In genomic region chr20:33277471-33278441, GRCh38 we compare ENCODE assay signal across 21 cellular contexts. TPM values are rescaled to one million over a fixed set of nuclear protein-coding genes. Genes with fewer than 3 reads are reported as not detected.
A peak's percentile ranks its signal among the peaks of the same experiment; 100 is the strongest.
DNase-seq lines count a peak whose midpoint lies in the region; ATAC-seq lines count a peak whose summit lies in the region.
"Had no signal": no experiment of that assay in that cellular context is flagged by ENCODE, and none has a peak within 500 bp of the region (broad histone marks: within the 10 kb centered on the region; RNA-seq: fewer than 3 reads in every experiment).

No MANE protein-coding gene starts in this region.

- H3K9me3 Mint-ChIP-seq in activated CD8-positive, alpha-beta memory T cell treated with anti-CD3 and anti-CD28 coated beads, Interleukin-2, amount 10 ng/mL, durations not matched to agents 7 days and 5 days (ENCODE audit: low read depth), result no peaks in the 10 kb centered on the region
- no peaks in the 10 kb centered on the region for H3K9me3 Mint-ChIP-seq in activated naive CD4-positive, alpha-beta T cell treated with anti-CD3 and anti-CD28 coated beads, Interleukin-2, amount 50 U/mL, for 72 hours
- no peaks in the 10 kb centered on the region for H3K9me3 Mint-ChIP-seq in stimulated activated naive B cell treated with anti-CD40 and anti-IgM and Interleukin-4, amounts not matched to agents 10 μg/mL and 1 μg/mL and 100 μg/mL, for 72 hours
- H3K9me3 Mint-ChIP-seq: activated naive CD4-positive, alpha-beta T cell treated with anti-CD3 and anti-CD28 coated beads, Interleukin-2, amount 50 U/mL, for 24 hours; CD4-positive, alpha-beta T cell; natural killer cell treated with Interleukin-12 subunit alpha and Interleukin-12 subunit beta and Interleukin-15 and Interleukin-18, amount 100 ng/mL, for 72 hours; T-helper 2 cell treated with Interferon-gamma antibody and Interleukin-4, amounts not matched to agents 5 μg/mL and 100 μg/mL, for 36 hours had no signal

- H3K36me3 Mint-ChIP-seq in activated CD8-positive, alpha-beta memory T cell treated with anti-CD3 and anti-CD28 coated beads, Interleukin-2, amount 10 ng/mL, durations not matched to agents 7 days and 5 days, result no peaks in the 10 kb centered on the region
- no peaks in the 10 kb centered on the region for H3K36me3 Mint-ChIP-seq in activated naive CD4-positive, alpha-beta T cell treated with anti-CD3 and anti-CD28 coated beads, Interleukin-2, amount 50 U/mL, for 72 hours
- no peaks in the 10 kb centered on the region for H3K36me3 Mint-ChIP-seq in stimulated activated naive B cell treated with anti-CD40 and anti-IgM and Interleukin-4, amounts not matched to agents 10 μg/mL and 1 μg/mL and 100 μg/mL, for 72 hours
- H3K36me3 Mint-ChIP-seq: activated naive CD4-positive, alpha-beta T cell treated with anti-CD3 and anti-CD28 coated beads, Interleukin-2, amount 50 U/mL, for 24 hours; natural killer cell treated with Interleukin-12 subunit alpha and Interleukin-12 subunit beta and Interleukin-15 and Interleukin-18, amount 100 ng/mL, for 72 hours had no signal

- no peak for ATAC-seq in activated CD8-positive, alpha-beta memory T cell treated with anti-CD3 and anti-CD28 coated beads, Interleukin-2, amount 10 ng/mL, durations not matched to agents 7 days and 5 days
- ATAC-seq in activated naive CD4-positive, alpha-beta T cell treated with anti-CD3 and anti-CD28 coated beads, Interleukin-2, amount 50 U/mL, for 72 hours, result no peak
- no peak for ATAC-seq in stimulated activated naive B cell treated with anti-CD40 and anti-IgM and Interleukin-4, amounts not matched to agents 10 μg/mL and 1 μg/mL and 100 μg/mL, for 72 hours (replicated peaks)
- ATAC-seq: activated CD4-positive, alpha-beta T cell treated with anti-CD3 and anti-CD28 coated beads for 36 hours; natural killer cell treated with Interleukin-12 subunit alpha and Interleukin-12 subunit beta and Interleukin-15 and Interleukin-18, amount 100 ng/mL, for 72 hours had no signal

- CTCF ChIA-PET in activated CD8-positive, alpha-beta memory T cell treated with anti-CD3 and anti-CD28 coated beads, Interleukin-2, amount 10 ng/mL, durations not matched to agents 7 days and 5 days (lab: Charles Lee), result interaction anchor here (1.4 kb wide), 1 partner anchor 15 kb away, joined by 4 read pairs; no protein-coding TSS in a partner anchor

- H3K27ac Mint-ChIP-seq in activated CD8-positive, alpha-beta memory T cell treated with anti-CD3 and anti-CD28 coated beads, Interleukin-2, amount 10 ng/mL, durations not matched to agents 7 days and 5 days, result no peak overlapping the region
- H3K27ac Mint-ChIP-seq in activated naive CD4-positive, alpha-beta T cell treated with anti-CD3 and anti-CD28 coated beads, Interleukin-2, amount 50 U/mL, for 72 hours, result peak overlapping the region in 1 of 2 donors; percentile 22
- no peak overlapping the region for H3K27ac Mint-ChIP-seq in stimulated activated naive B cell treated with anti-CD40 and anti-IgM and Interleukin-4, amounts not matched to agents 10 μg/mL and 1 μg/mL and 100 μg/mL, for 72 hours
- H3K27ac Mint-ChIP-seq: activated CD4-positive, alpha-beta T cell treated with anti-CD3 and anti-CD28 coated beads for 36 hours; activated naive CD4-positive, alpha-beta T cell treated with anti-CD3 and anti-CD28 coated beads, Interleukin-2, amount 50 U/mL, for 24 hours; CD4-positive, alpha-beta T cell; natural killer cell treated with Interleukin-12 subunit alpha and Interleukin-12 subunit beta and Interleukin-15 and Interleukin-18, amount 100 ng/mL, for 72 hours; T-helper 2 cell treated with Interferon-gamma antibody and Interleukin-4, amounts not matched to agents 5 μg/mL and 100 μg/mL, for 36 hours had no signal

- H3K27me3 Mint-ChIP-seq in activated CD8-positive, alpha-beta memory T cell treated with anti-CD3 and anti-CD28 coated beads, Interleukin-2, amount 10 ng/mL, durations not matched to agents 7 days and 5 days, result peaks cover 21% of the 10 kb centered on the region
- peaks cover 29 to 36% of the 10 kb centered on the region in 2 donors for H3K27me3 Mint-ChIP-seq in stimulated activated naive B cell treated with anti-CD40 and anti-IgM and Interleukin-4, amounts not matched to agents 10 μg/mL and 1 μg/mL and 100 μg/mL, for 72 hours

- DNase-seq in activated CD8-positive, alpha-beta memory T cell treated with anti-CD3 and anti-CD28 coated beads for 24 hours, result peak; percentile 11
- no peak for DNase-seq in activated CD8-positive, alpha-beta memory T cell treated with anti-CD3 and anti-CD28 coated beads, Interleukin-2, amount 10 ng/mL, durations not matched to agents 7 days and 5 days
- peak; percentile 55 for DNase-seq in astrocyte of the hippocampus (ENCODE audit: low read depth, low spot score)
- peak; percentile 62 for DNase-seq in mucosa of gallbladder (ENCODE audit: low spot score)
- no peak for DNase-seq in SHP77 treated with DMSO at 0.1 percent for 48 hours (lab: John Stamatoyannopoulos, UW)
- DNase-seq in activated naive CD4-positive, alpha-beta T cell treated with anti-CD3 and anti-CD28 coated beads, Interleukin-2, amount 50 U/mL, for 72 hours (ENCODE audit: low spot score in 2 of 2), result no peak
- no peak for DNase-seq in globus pallidus (ENCODE audit: low spot score)
- no peak for DNase-seq in stimulated activated naive B cell treated with anti-CD40 and anti-IgM and Interleukin-4, amounts not matched to agents 10 μg/mL and 1 μg/mL and 100 μg/mL, for 72 hours
- DNase-seq: activated CD4-positive, alpha-beta T cell treated with anti-CD3 and anti-CD28 coated beads for 36 hours; CD4-positive, alpha-beta T cell; effector memory CD4-positive, alpha-beta T cell; GM23248; NCI-H187; SIG-M5; sigmoid colon; thyroid gland had no signal

- no peak overlapping the region for H3K4me3 Mint-ChIP-seq in activated CD8-positive, alpha-beta memory T cell treated with anti-CD3 and anti-CD28 coated beads, Interleukin-2, amount 10 ng/mL, durations not matched to agents 7 days and 5 days
- no peak overlapping the region for H3K4me3 Mint-ChIP-seq in stimulated activated naive B cell treated with anti-CD40 and anti-IgM and Interleukin-4, amounts not matched to agents 10 μg/mL and 1 μg/mL and 100 μg/mL, for 72 hours
- H3K4me3 Mint-ChIP-seq: activated CD4-positive, alpha-beta T cell treated with anti-CD3 and anti-CD28 coated beads for 36 hours; activated naive CD4-positive, alpha-beta T cell treated with anti-CD3 and anti-CD28 coated beads, Interleukin-2, amount 50 U/mL, for 24 hours; CD4-positive, alpha-beta T cell; natural killer cell treated with Interleukin-12 subunit alpha and Interleukin-12 subunit beta and Interleukin-15 and Interleukin-18, amount 100 ng/mL, for 72 hours; T-helper 2 cell treated with Interferon-gamma antibody and Interleukin-4, amounts not matched to agents 5 μg/mL and 100 μg/mL, for 36 hours had no signal

- H3K4me1 Mint-ChIP-seq in activated CD8-positive, alpha-beta memory T cell treated with anti-CD3 and anti-CD28 coated beads, Interleukin-2, amount 10 ng/mL, durations not matched to agents 7 days and 5 days, result peaks cover 7% of the 10 kb centered on the region
- H3K4me1 Mint-ChIP-seq in stimulated activated naive B cell treated with anti-CD40 and anti-IgM and Interleukin-4, amounts not matched to agents 10 μg/mL and 1 μg/mL and 100 μg/mL, for 72 hours, result no peaks in the 10 kb centered on the region
- H3K4me1 Mint-ChIP-seq: activated CD4-positive, alpha-beta T cell treated with anti-CD3 and anti-CD28 coated beads for 36 hours; activated naive CD4-positive, alpha-beta T cell treated with anti-CD3 and anti-CD28 coated beads, Interleukin-2, amount 50 U/mL, for 24 hours had no signal

RNA-seq across cellular contexts. Expression of gene BPIFB1, which starts 5.3 kb away (rescaled TPM):
- total RNA-seq in activated CD8-positive, alpha-beta memory T cell treated with anti-CD3 and anti-CD28 coated beads, Interleukin-2, amount 10 ng/mL, durations not matched to agents 7 days and 5 days, result not detected
- total RNA-seq in mucosa of gallbladder, result 0.78 TPM
- total RNA-seq in activated naive CD4-positive, alpha-beta T cell treated with anti-CD3 and anti-CD28 coated beads, Interleukin-2, amount 50 U/mL, for 72 hours, result not detected
- total RNA-seq: activated CD4-positive, alpha-beta T cell treated with anti-CD3 and anti-CD28 coated beads for 36 hours; cardiac muscle cell; CD4-positive, alpha-beta T cell; GM23248; M059J; natural killer cell treated with Interleukin-12 subunit alpha and Interleukin-12 subunit beta and Interleukin-15 and Interleukin-18, amount 100 ng/mL, for 72 hours; sigmoid colon; thyroid gland had no signal

RNA-seq across cellular contexts. Expression of gene BPIFA1, which starts 42.0 kb away (rescaled TPM):
- not detected for total RNA-seq in activated CD8-positive, alpha-beta memory T cell treated with anti-CD3 and anti-CD28 coated beads, Interleukin-2, amount 10 ng/mL, durations not matched to agents 7 days and 5 days
- not detected for total RNA-seq in mucosa of gallbladder
- not detected for total RNA-seq in activated naive CD4-positive, alpha-beta T cell treated with anti-CD3 and anti-CD28 coated beads, Interleukin-2, amount 50 U/mL, for 72 hours
- total RNA-seq: activated CD4-positive, alpha-beta T cell treated with anti-CD3 and anti-CD28 coated beads for 36 hours; cardiac muscle cell; CD4-positive, alpha-beta T cell; GM23248; M059J; natural killer cell treated with Interleukin-12 subunit alpha and Interleukin-12 subunit beta and Interleukin-15 and Interleukin-18, amount 100 ng/mL, for 72 hours; sigmoid colon; thyroid gland had no signal

Comparison
In these comparisons a context has a peak if more than half of its experiments do, and no peak if none do; other contexts are left out.
1. DNase-seq: peak in activated CD8-positive, alpha-beta memory T cell treated with anti-CD3 and anti-CD28 coated beads for 24 hours (single experiment), astrocyte of the hippocampus (single experiment) and mucosa of gallbladder (single experiment); none in activated CD8-positive, alpha-beta memory T cell treated with anti-CD3 and anti-CD28 coated beads, Interleukin-2, amount 10 ng/mL, durations not matched to agents 7 days and 5 days (single experiment), SHP77 treated with DMSO at 0.1 percent for 48 hours (single experiment), activated naive CD4-positive, alpha-beta T cell treated with anti-CD3 and anti-CD28 coated beads, Interleukin-2, amount 50 U/mL, for 72 hours (0 of 2), globus pallidus (single experiment) and stimulated activated naive B cell treated with anti-CD40 and anti-IgM and Interleukin-4, amounts not matched to agents 10 μg/mL and 1 μg/mL and 100 μg/mL, for 72 hours (single experiment).